In the genomic region with DNA sequence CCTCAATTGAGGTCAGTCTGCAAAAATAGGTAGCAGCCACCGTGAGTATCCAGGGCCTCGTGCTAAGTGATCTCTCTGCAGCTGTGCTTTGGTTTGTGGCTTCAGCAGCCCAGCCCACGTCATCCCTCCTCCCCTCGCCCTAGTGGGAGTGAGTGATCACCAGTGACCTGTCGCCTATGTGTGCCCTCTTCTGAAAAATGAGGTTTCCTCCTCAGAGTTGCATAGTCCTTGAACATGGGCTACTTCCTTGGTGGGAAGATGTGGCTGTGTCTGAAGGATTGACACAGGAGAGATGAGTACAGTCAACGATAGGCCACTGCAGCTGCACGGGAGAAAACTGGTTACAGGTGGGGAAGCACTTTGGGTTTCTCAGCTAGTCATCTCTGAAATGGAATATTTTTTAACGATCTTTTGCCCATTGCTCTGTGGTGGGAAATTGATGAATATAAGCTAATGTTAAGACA, we compare ENCODE assay signal across 8 cellular contexts.
DNase-seq lines count a peak whose midpoint lies in the region; ATAC-seq, FAIRE-seq and TF ChIP-seq lines count a peak whose summit lies in the region.

No MANE protein-coding gene starts in this region.

- H3K36me3 ChIP-seq in small intestine (ENCODE audit: control insufficient read depth in 2 of 2, insufficient read depth in 2 of 2, low read length in 2 of 2) = no peaks in the 10 kb centered on the region

- no peak for FAIRE-seq in small intestine (lab: Jason Lieb, UNC)

- peak overlapping the region in 1 of 2 donors; percentile 61 for H3K27ac ChIP-seq in small intestine (ENCODE audit: low read depth in 1 of 2, low read length in 1 of 2)

- peak; percentile 42 for ATAC-seq in HG03565 (IDR thresholded peaks at IDR 0.05; ENCODE audit: unreplicated experiment)

- peak; percentile 63 for DNase-seq in GM20000 (ENCODE audit: low spot score)
- DNase-seq in activated CD8-positive, alpha-beta memory T cell treated with anti-CD3 and anti-CD28 coated beads, Interleukin-2, amount 50 U/mL, for 4 hours = peak; percentile 70
- peak; percentile 54 for DNase-seq in small intestine
- DNase-seq in NCI-H2196 (lab: John Stamatoyannopoulos, UW; ENCODE audit: unreplicated experiment) = no peak
- no peak for DNase-seq in NCI-H524 treated with DMSO at 0.1 percent for 48 hours (lab: John Stamatoyannopoulos, UW)
- DNase-seq in AG08395 (ENCODE audit: low spot score) = no peak
- no peak for DNase-seq in GM19238 (ENCODE audit: insufficient read length, low spot score)

- no peaks in the 10 kb centered on the region for H3K9me3 ChIP-seq in small intestine (ENCODE audit: control insufficient read depth, low read depth)

- WGBS in small intestine, 3 donors = 73 to 81% (median 74%) methylated on average over 8 of the region's 8 CpGs

- H3K27me3 ChIP-seq in small intestine (ENCODE audit: control insufficient read depth in 2 of 2, insufficient read depth in 2 of 2, low read length in 2 of 2) = no peaks in the 10 kb centered on the region

- H3K4me3 ChIP-seq in small intestine (ENCODE audit: low read depth in 1 of 2, low read length in 2 of 2) = no peak overlapping the region

- no peak for TF ChIP-seq CTCF in GM20000 (IDR thresholded peaks at IDR 0.05; ENCODE audit: extremely low read depth, missing control alignments)

- peaks cover 0 to 5% of the 10 kb centered on the region in 2 donors for H3K4me1 ChIP-seq in small intestine (ENCODE audit: control insufficient read depth in 2 of 2, insufficient read depth in 1 of 2, low read depth in 1 of 2, low read length in 1 of 2)

Comparison
In these comparisons a context has a peak if more than half of its experiments do, and no peak if none do; other contexts are left out.
1. DNase-seq: peak in GM20000 (single experiment), activated CD8-positive, alpha-beta memory T cell treated with anti-CD3 and anti-CD28 coated beads, Interleukin-2, amount 50 U/mL, for 4 hours (single experiment) and small intestine (single experiment); none in NCI-H2196 (single experiment), NCI-H524 treated with DMSO at 0.1 percent for 48 hours (single experiment), AG08395 (single experiment) and GM19238 (single experiment).